ENCODE assay signal across 25 cellular contexts in the genomic region with DNA sequence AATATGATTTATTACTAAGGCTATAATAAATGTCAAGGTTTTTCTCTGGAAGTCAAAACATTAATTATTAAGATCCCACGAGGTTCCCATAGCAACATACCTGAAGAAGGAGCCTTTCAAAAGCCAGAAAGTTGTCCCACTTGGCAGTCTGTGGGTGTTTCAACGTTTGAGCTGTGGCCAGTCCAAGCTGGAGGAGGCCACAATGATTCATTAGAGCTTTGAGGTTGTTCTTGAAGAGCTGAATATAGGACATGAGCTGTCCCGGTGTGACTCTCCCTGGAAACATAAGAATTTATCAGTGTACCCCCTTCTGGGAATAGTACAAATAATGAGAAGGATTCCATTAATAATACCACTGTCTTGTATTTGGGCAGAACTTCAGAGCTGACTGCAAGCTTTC.
DNase-seq lines count a peak whose midpoint lies in the region; ATAC-seq, FAIRE-seq and TF ChIP-seq lines count a peak whose summit lies in the region.
"Had no signal": no experiment of that assay in that cellular context is flagged by ENCODE, and none has a peak within 500 bp of the region (broad histone marks: within the 10 kb centered on the region; RNA-seq: fewer than 3 reads in every experiment).

No MANE protein-coding gene starts in this region.

- H3K4me2 ChIP-seq in astrocyte (ENCODE audit: low read length) = no peak overlapping the region

- H3K9me3 Mint-ChIP-seq in astrocyte (ENCODE audit: unreplicated experiment) = no peaks in the 10 kb centered on the region

- H3K4me1 Mint-ChIP-seq in astrocyte (ENCODE audit: low read depth, unreplicated experiment) = peaks cover 10% of the 10 kb centered on the region
- H3K4me1 Mint-ChIP-seq: brain had no signal

- H3K4me3 ChIP-seq in astrocyte (ENCODE audit: insufficient read depth, low read depth, low read length) = no peak overlapping the region
- H3K4me3 ChIP-seq: esophagus muscularis mucosa, right atrium auricular region, stomach had no signal

- H4K20me1 ChIP-seq in astrocyte (ENCODE audit: insufficient read depth, low read length) = peaks cover 2% of the 10 kb centered on the region

- no peak overlapping the region for H2AFZ ChIP-seq in astrocyte (ENCODE audit: low read depth, low read length)

- ATAC-seq in foreskin keratinocyte = peak; percentile 35
- ATAC-seq: HepG2 had no signal

- H3K79me2 ChIP-seq in astrocyte (ENCODE audit: insufficient read depth, low read length) = no peaks in the 10 kb centered on the region

- H3K27ac ChIP-seq in astrocyte (ENCODE audit: low read depth, low read length) = no peak overlapping the region
- H3K27ac ChIP-seq in foreskin keratinocyte = no peak overlapping the region
- H3K27ac ChIP-seq: esophagus muscularis mucosa, right atrium auricular region, RWPE1, stomach had no signal

- H3K27me3 Mint-ChIP-seq in astrocyte (ENCODE audit: low read depth, unreplicated experiment) = no peaks in the 10 kb centered on the region

- peak; percentile 12 for DNase-seq in A172 (ENCODE audit: low spot score)
- DNase-seq in GM03348 (ENCODE audit: low spot score) = peak; percentile 13
- DNase-seq in astrocyte (ENCODE audit: low read depth) = peak; percentile 59
- peak in 1 of 2 donors; percentile 14 for DNase-seq in foreskin keratinocyte
- DNase-seq in SKM-1 (lab: John Stamatoyannopoulos, UW; ENCODE audit: unreplicated experiment) = no peak
- DNase-seq in cerebellar nuclear complex (lab: John Stamatoyannopoulos, UW) = no peak
- DNase-seq in NOMO-1 (lab: John Stamatoyannopoulos, UW; ENCODE audit: unreplicated experiment in 2 of 2) = no peak
- DNase-seq in HK-2 (ENCODE audit: unreplicated experiment) = no peak
- DNase-seq: activated CD4-positive, alpha-beta T cell treated with anti-CD3 and anti-CD28 coated beads, Interleukin-2, amount 50 U/mL, for 1 hour; activated naive CD4-positive, alpha-beta T cell; hippocampal formation; kidney glomerular epithelial cell; mesendoderm; NCI-H1092 treated with DMSO at 0.1 percent for 48 hours; NCI-H2227 treated with DMSO at 0.1 percent for 48 hours; NK-92 treated with Interleukin-12 subunit alpha and Interleukin-12 subunit beta, amount 100 ng/mL, for 24 hours; stomach; SW 1271 had no signal

- H3K36me3 ChIP-seq in astrocyte (ENCODE audit: insufficient read depth, low read length) = no peaks in the 10 kb centered on the region
- H3K36me3 ChIP-seq: right atrium auricular region had no signal

- no peaks in the 10 kb centered on the region for H3K27me3 ChIP-seq in astrocyte (ENCODE audit: insufficient read depth, low read length)
- no peaks in the 10 kb centered on the region for H3K27me3 ChIP-seq in foreskin keratinocyte
- H3K27me3 ChIP-seq: esophagus muscularis mucosa, right atrium auricular region, stomach had no signal

- H3K4me1 ChIP-seq in astrocyte (ENCODE audit: insufficient read depth, low read length) (peaks cover 6% of the 10 kb centered on the region), foreskin keratinocyte (no peaks in the 10 kb centered on the region)
- H3K4me1 ChIP-seq: esophagus muscularis mucosa, right atrium auricular region, stomach had no signal

- H3K4me3 Mint-ChIP-seq in astrocyte (ENCODE audit: unreplicated experiment) = no peak overlapping the region
- H3K4me3 Mint-ChIP-seq: brain had no signal

- H3K27ac Mint-ChIP-seq in astrocyte (ENCODE audit: unreplicated experiment) = no peak overlapping the region
- H3K27ac Mint-ChIP-seq: brain had no signal

- no peaks in the 10 kb centered on the region for H3K9me3 ChIP-seq in astrocyte (ENCODE audit: insufficient read depth, low read depth, low read length)
- H3K9me3 ChIP-seq: esophagus muscularis mucosa, right atrium auricular region, stomach had no signal

- no peak overlapping the region for H3K9ac ChIP-seq in astrocyte (ENCODE audit: low read length)

- peak; percentile 59 for FAIRE-seq in astrocyte (lab: Jason Lieb, UNC)
- FAIRE-seq: GM12891, HepG2, urothelium cell line had no signal

- TF ChIP-seq CTCF in astrocyte (IDR thresholded peaks at IDR 0.05; ENCODE audit: insufficient read depth, low read depth, low read length) (no peak), foreskin keratinocyte (conservative IDR thresholded peaks at IDR 0.05) (no peak)

- H3K36me3 Mint-ChIP-seq in astrocyte (ENCODE audit: low read depth, unreplicated experiment) = peaks cover under 1% of the 10 kb centered on the region

Comparison
In these comparisons a context has a peak if more than half of its experiments do, and no peak if none do; other contexts are left out.
1. DNase-seq: peak in A172 (single experiment), GM03348 (single experiment) and astrocyte (single experiment); none in SKM-1 (single experiment), cerebellar nuclear complex (0 of 2), NOMO-1 (0 of 2) and HK-2 (single experiment).